Comparison of ENCODE assay signal across 3 cellular contexts in the genomic region with DNA sequence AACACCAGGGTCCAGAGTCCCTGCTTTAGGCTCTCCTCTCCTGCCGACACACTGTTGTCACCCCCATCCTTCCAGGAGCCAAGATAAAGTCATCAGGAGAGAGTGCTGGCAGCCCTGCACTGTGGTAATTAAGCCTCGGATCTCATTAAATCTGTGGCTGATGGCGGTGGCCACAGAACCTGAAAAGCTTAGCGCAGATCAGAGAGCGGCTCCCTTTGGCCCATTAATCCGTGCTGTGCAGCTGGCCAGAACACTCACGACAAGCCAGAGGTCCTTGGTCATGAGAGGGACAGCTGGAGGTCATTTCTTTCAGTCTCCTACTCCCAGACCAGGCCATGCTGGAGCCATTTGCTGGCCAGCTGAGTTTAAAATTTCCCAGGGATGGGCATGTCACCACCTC.
TF ChIP-seq lines count a peak whose summit lies in the region.

No MANE protein-coding gene starts in this region.

TF ChIP-seq in HCT116, 20 proteins besides CTCF, POLR2A, EP300 and RAD21:
- TF ChIP-seq CEBPB (IDR thresholded peaks at IDR 0.05; ENCODE audit: low read depth): no peak
- no peak for TF ChIP-seq SIN3A (IDR thresholded peaks at IDR 0.05; ENCODE audit: low read depth)
- TF ChIP-seq YY1 (IDR thresholded peaks at IDR 0.05; ENCODE audit: extremely low read depth, insufficient replicate concordance, low read depth, low read length): no peak
- TF ChIP-seq, protein P1, sequence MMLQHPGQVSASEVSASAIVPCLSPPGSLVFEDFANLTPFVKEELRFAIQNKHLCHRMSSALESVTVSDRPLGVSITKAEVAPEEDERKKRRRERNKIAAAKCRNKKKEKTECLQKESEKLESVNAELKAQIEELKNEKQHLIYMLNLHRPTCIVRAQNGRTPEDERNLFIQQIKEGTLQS (IDR thresholded peaks at IDR 0.05): no peak
- no peak for TF ChIP-seq FOSL1 (IDR thresholded peaks at IDR 0.05; ENCODE audit: low read depth)
- TF ChIP-seq SRF (IDR thresholded peaks at IDR 0.05; ENCODE audit: low read depth): no peak
- no peak for TF ChIP-seq JUND (IDR thresholded peaks at IDR 0.05)
- no peak for TF ChIP-seq EGR1 (IDR thresholded peaks at IDR 0.05; ENCODE audit: low read depth)

TF ChIP-seq in H1, 55 proteins besides CTCF, POLR2A, EP300 and RAD21:
- TF ChIP-seq KDM4A (IDR thresholded peaks at IDR 0.05; ENCODE audit: low read depth, low read length, severe bottlenecking): no peak

TF ChIP-seq in SK-N-SH, 30 proteins besides CTCF, POLR2A, EP300 and RAD21:
- TF ChIP-seq SIN3A (IDR thresholded peaks at IDR 0.05; ENCODE audit: borderline replicate concordance, low read depth, low read length) (no peak), GATA2 (CRISPR knock-in tag; IDR thresholded peaks at IDR 0.05) (no peak), TAF1 (IDR thresholded peaks at IDR 0.05; ENCODE audit: borderline replicate concordance, low read depth, low read length) (no peak), GABPA (IDR thresholded peaks at IDR 0.05; ENCODE audit: low read depth) (no peak), EZH2phosphoT487 (IDR thresholded peaks at IDR 0.05; ENCODE audit: borderline replicate concordance, low read depth) (no peak), MXI1 (IDR thresholded peaks at IDR 0.05; ENCODE audit: low read depth, low read length) (no peak)
TF ChIP-seq in SK-N-SH: peak in this region for 0.
